Comparison of ENCODE assay signal across 1 cellular context in the genomic region with DNA sequence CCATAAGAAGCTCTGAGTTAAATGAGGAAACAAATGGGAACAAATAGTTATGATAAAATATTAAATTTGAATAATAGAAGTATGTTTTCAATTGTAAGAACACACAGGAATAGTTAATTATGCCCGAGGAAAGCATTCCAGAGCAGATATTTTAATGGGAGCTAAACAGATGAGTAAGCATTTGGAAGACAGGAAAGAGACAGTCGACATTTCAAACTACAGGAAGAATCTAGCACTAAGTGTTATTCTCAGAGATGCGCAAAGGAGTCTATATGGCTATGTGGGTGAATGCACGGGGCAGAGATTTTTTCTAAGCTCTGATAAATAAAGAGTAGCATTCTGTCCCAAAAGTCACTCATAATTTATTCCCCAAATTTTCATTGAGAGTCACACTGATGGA.
TF ChIP-seq lines count a peak whose summit lies in the region.

No MANE protein-coding gene starts in this region.

TF ChIP-seq in WTC11, 78 proteins besides CTCF, POLR2A, EP300 and RAD21 (continued from another document):
- TF ChIP-seq, protein P1, sequence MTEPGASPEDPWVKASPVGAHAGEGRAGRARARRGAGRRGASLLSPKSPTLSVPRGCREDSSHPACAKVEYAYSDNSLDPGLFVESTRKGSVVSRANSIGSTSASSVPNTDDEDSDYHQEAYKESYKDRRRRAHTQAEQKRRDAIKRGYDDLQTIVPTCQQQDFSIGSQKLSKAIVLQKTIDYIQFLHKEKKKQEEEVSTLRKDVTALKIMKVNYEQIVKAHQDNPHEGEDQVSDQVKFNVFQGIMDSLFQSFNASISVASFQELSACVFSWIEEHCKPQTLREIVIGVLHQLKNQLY (CRISPR knock-in tag; IDR thresholded peaks at IDR 0.05): no peak
- no peak for TF ChIP-seq NFYB (CRISPR knock-in tag; conservative IDR thresholded peaks at IDR 0.05; ENCODE audit: low read depth)
